In the genomic region with DNA sequence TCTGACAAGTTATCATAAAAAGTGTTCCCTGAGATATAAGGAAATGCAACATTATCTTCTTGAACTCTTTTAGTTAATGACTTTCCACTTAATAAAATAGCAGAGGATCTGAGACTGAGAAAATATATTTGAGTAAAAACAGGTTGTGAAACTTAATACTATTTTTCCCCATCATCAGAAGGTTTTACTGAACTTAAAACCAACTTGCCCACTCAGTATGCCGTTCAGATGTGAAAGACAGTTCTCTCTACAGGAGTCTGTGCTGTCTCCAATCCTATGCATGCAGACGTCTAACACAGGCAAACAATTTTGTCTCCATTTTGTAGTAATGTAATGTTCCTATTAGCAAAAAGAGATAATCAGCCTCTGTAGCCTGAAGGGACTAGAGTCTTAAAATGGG, we compare ENCODE assay signal across 17 cellular contexts. TPM values are rescaled to one million over a fixed set of nuclear protein-coding genes. Genes with fewer than 3 reads are reported as not detected.
DNase-seq lines count a peak whose midpoint lies in the region; ATAC-seq and TF ChIP-seq lines count a peak whose summit lies in the region.
"Had no signal": no experiment of that assay in that cellular context is flagged by ENCODE, and none has a peak within 500 bp of the region (broad histone marks: within the 10 kb centered on the region; RNA-seq: fewer than 3 reads in every experiment).

No MANE protein-coding gene starts in this region.

- no peaks in the 10 kb centered on the region for H3K36me3 Mint-ChIP-seq in progenitor cell of endocrine pancreas (ENCODE audit: insufficient read depth)

- in situ Hi-C loops in brain microvascular endothelial cell (cut with HindIII; ENCODE audit: low pct_ligation_motif_present, low sequenced_read_pairs) = no loop called here

- no peaks in the 10 kb centered on the region for H3K9me2 ChIP-seq in hepatocyte (replicated peaks; ENCODE audit: insufficient read depth)
- H3K9me2 ChIP-seq in PC-3 (replicated peaks; ENCODE audit: low read length) = no peaks in the 10 kb centered on the region

- H3K4me1 Mint-ChIP-seq in progenitor cell of endocrine pancreas (ENCODE audit: low read depth) = no peaks in the 10 kb centered on the region

- no TSS peak for BruUV-seq in PC-3 (replicated peaks; lab: Mats Ljungman, UMichigan)

- no peaks in the 10 kb centered on the region for H4K20me1 ChIP-seq in hepatocyte (ENCODE audit: insufficient read depth, poor library complexity, severe bottlenecking)
- no peaks in the 10 kb centered on the region for H4K20me1 ChIP-seq in PC-3 (ENCODE audit: low read length)
- H4K20me1 ChIP-seq: BLaER1 had no signal

- CTCF ChIA-PET in PC-3 (lab: Charles Lee) = no interaction called here

- intact Hi-C loops in PC-3 (cut with micrococcal nuclease) = no loop called here

- H3K4me2 ChIP-seq in hepatocyte = no peak overlapping the region
- H3K4me2 ChIP-seq in PC-3 (ENCODE audit: low read length) = no peak overlapping the region
- H3K4me2 ChIP-seq: BLaER1 had no signal

- H3K27ac ChIP-seq in hepatocyte (no peak overlapping the region), brain microvascular endothelial cell (no peak overlapping the region), PC-3 (ENCODE audit: low read length) (no peak overlapping the region)
- H3K27ac ChIP-seq: BLaER1 had no signal

- 67% methylated on average over 2 of the region's 2 CpGs for WGBS in hepatocyte (ENCODE audit: low lambda C conversion rate, missing lambda C conversion rate)

- DNase-seq in hepatocyte (ENCODE audit: low spot score) (no peak), brain microvascular endothelial cell (no peak), 8988T (no peak), progenitor cell of endocrine pancreas (ENCODE audit: low spot score, unreplicated experiment) (no peak), PC-3 (no peak)
- DNase-seq: activated gamma-delta T cell treated with Interleukin-2 at 50 U/mL for 16 hours, cortex of kidney, DMS153, erythroblast, mesenchymal stem cell, NCI-H1105 treated with DMSO at 0.1 percent for 48 hours, NCI-H345 had no signal

- POLR2A ChIA-PET in PC-3 (lab: Charles Lee; ENCODE audit: unreplicated experiment) = no interaction called here

- no peak overlapping the region for H3K4me3 Mint-ChIP-seq in progenitor cell of endocrine pancreas (ENCODE audit: low read depth)

- H3K36me3 ChIP-seq in hepatocyte (replicated peaks; ENCODE audit: insufficient read depth, low read depth) (no peaks in the 10 kb centered on the region), brain microvascular endothelial cell (replicated peaks) (no peaks in the 10 kb centered on the region), PC-3 (ENCODE audit: low read depth, low read length) (no peaks in the 10 kb centered on the region)

- H3K4me1 ChIP-seq in hepatocyte (ENCODE audit: insufficient read depth) (no peaks in the 10 kb centered on the region), PC-3 (ENCODE audit: insufficient read depth, low read length) (peaks cover 5% of the 10 kb centered on the region; the same call in 1 of the 2 replicates)
- H3K4me1 ChIP-seq: BLaER1 had no signal

- H2AFZ ChIP-seq in hepatocyte (peak overlapping the region; percentile 5), PC-3 (ENCODE audit: low read length) (no peak overlapping the region)

- H3F3A ChIP-seq in PC-3 (ENCODE audit: low read length, unreplicated experiment) = no peaks in the 10 kb centered on the region

- H3K9me3 Mint-ChIP-seq in progenitor cell of endocrine pancreas (ENCODE audit: low read depth) = peaks cover 3% of the 10 kb centered on the region

- no peaks in the 10 kb centered on the region for H3K9me3 ChIP-seq in hepatocyte (ENCODE audit: low read depth)
- H3K9me3 ChIP-seq in PC-3 (ENCODE audit: low read length) = no peaks in the 10 kb centered on the region

- H3K27me3 ChIP-seq in hepatocyte (no peaks in the 10 kb centered on the region), brain microvascular endothelial cell (replicated peaks) (no peaks in the 10 kb centered on the region), PC-3 (ENCODE audit: low read length) (peaks cover 15% of the 10 kb centered on the region; the same call in 1 of the 2 replicates)
- H3K27me3 ChIP-seq: BLaER1 had no signal

- no peaks in the 10 kb centered on the region for H3K27me3 Mint-ChIP-seq in progenitor cell of endocrine pancreas

- no peak overlapping the region for H3K9ac ChIP-seq in PC-3 (ENCODE audit: low read length)
- H3K9ac ChIP-seq: BLaER1 had no signal

- TF ChIP-seq CTCF in hepatocyte (IDR thresholded peaks at IDR 0.05; ENCODE audit: poor library complexity) = no peak
- no peak for TF ChIP-seq CTCF in brain microvascular endothelial cell (IDR thresholded peaks at IDR 0.05; ENCODE audit: low read depth, low read length, missing control alignments)
- no peak for TF ChIP-seq CTCF in progenitor cell of endocrine pancreas (IDR thresholded peaks at IDR 0.05; ENCODE audit: unreplicated experiment)
- no peak for TF ChIP-seq CTCF in PC-3 (conservative IDR thresholded peaks at IDR 0.05; ENCODE audit: low read depth, low read length)

- H3K79me2 ChIP-seq in hepatocyte = no peaks in the 10 kb centered on the region
- no peaks in the 10 kb centered on the region for H3K79me2 ChIP-seq in PC-3 (ENCODE audit: low read length)

- peak; percentile 90 for ATAC-seq in GM18867 (IDR thresholded peaks at IDR 0.05; ENCODE audit: unreplicated experiment)
- peak; percentile 81 for ATAC-seq in GM21390 (IDR thresholded peaks at IDR 0.05; ENCODE audit: unreplicated experiment)
- ATAC-seq in HG02870 (IDR thresholded peaks at IDR 0.05; ENCODE audit: unreplicated experiment) = peak; percentile 94
- ATAC-seq in PC-3 = no peak

- H3K27ac Mint-ChIP-seq in progenitor cell of endocrine pancreas = no peak overlapping the region

- H3K4me3 ChIP-seq in hepatocyte (no peak overlapping the region), brain microvascular endothelial cell (ENCODE audit: low read depth, low read length) (no peak overlapping the region), PC-3 (ENCODE audit: low read length) (no peak overlapping the region)
- H3K4me3 ChIP-seq: BLaER1 had no signal

RNA-seq across cellular contexts. Expression of a gene that starts 38.2 kb away (rescaled TPM):
- total RNA-seq in hepatocyte (18.5 and 19.5 TPM in 2 replicates), progenitor cell of endocrine pancreas (not detected in 2 replicates), PC-3 (2014; rRNA removed) (not detected in 2 replicates)
- polyA plus RNA-seq in hepatocyte = 16.2 and 17.2 TPM in 2 replicates
- polyA plus RNA-seq: neural cell had no signal

Comparison
In these comparisons a context has a peak if more than half of its experiments do, and no peak if none do; other contexts are left out.
1. RNA of a gene that starts 38.2 kb away (total RNA-seq): 18.5 to 19.5 TPM in hepatocyte; not detected in progenitor cell of endocrine pancreas and not detected in PC-3; every median in the first group is over 10 times any median in the second.